ENCODE assay signal across 9 cellular contexts in genomic region chr6:127971945-127972391, GRCh38.
DNase-seq lines count a peak whose midpoint lies in the region; ATAC-seq, FAIRE-seq and TF ChIP-seq lines count a peak whose summit lies in the region.
"Had no signal": no experiment of that assay in that cellular context is flagged by ENCODE, and none has a peak within 500 bp of the region (broad histone marks: within the 10 kb centered on the region; RNA-seq: fewer than 3 reads in every experiment).

No MANE protein-coding gene starts in this region.

- H3K4me1 ChIP-seq in RWPE2 (ENCODE audit: insufficient read depth, poor library complexity, severe bottlenecking): peaks cover 34% of the 10 kb centered on the region

- no peaks in the 10 kb centered on the region for H3K27me3 ChIP-seq in RWPE2 (ENCODE audit: insufficient read depth, poor library complexity, severe bottlenecking)

- no peaks in the 10 kb centered on the region for H3K9me3 Mint-ChIP-seq in activated naive CD8-positive, alpha-beta T cell treated with anti-CD3 and anti-CD28 coated beads, Interleukin-2, amount 50 U/mL, for 24 hours
- no peaks in the 10 kb centered on the region for H3K9me3 Mint-ChIP-seq in progenitor cell of endocrine pancreas (ENCODE audit: low read depth)

- H3K4me1 Mint-ChIP-seq in activated naive CD8-positive, alpha-beta T cell treated with anti-CD3 and anti-CD28 coated beads, Interleukin-2, amount 50 U/mL, for 24 hours: peaks cover 82% of the 10 kb centered on the region
- H3K4me1 Mint-ChIP-seq in progenitor cell of endocrine pancreas (ENCODE audit: low read depth): no peaks in the 10 kb centered on the region

- H3K4me3 ChIP-seq in RWPE2 (ENCODE audit: severe bottlenecking): no peak overlapping the region
- H3K4me3 ChIP-seq in retinal pigment epithelial cell (ENCODE audit: low read length): no peak overlapping the region

- no peak for FAIRE-seq in GM12892 (lab: Jason Lieb, UNC)

- H3K36me3 ChIP-seq in RWPE2 (ENCODE audit: low read depth): peaks cover 61% of the 10 kb centered on the region

- TF ChIP-seq CTCF in RWPE2 (IDR thresholded peaks at IDR 0.05; ENCODE audit: poor library complexity, severe bottlenecking) (no peak), retinal pigment epithelial cell (conservative IDR thresholded peaks at IDR 0.05; ENCODE audit: low read depth, low read length) (no peak), progenitor cell of endocrine pancreas (IDR thresholded peaks at IDR 0.05; ENCODE audit: unreplicated experiment) (no peak)

- peak overlapping the region; percentile 83 for H3K27ac ChIP-seq in RWPE2 (ENCODE audit: poor library complexity, severe bottlenecking)

- H3K27ac Mint-ChIP-seq in activated naive CD8-positive, alpha-beta T cell treated with anti-CD3 and anti-CD28 coated beads, Interleukin-2, amount 50 U/mL, for 24 hours: peak overlapping the region; percentile 98
- H3K27ac Mint-ChIP-seq in progenitor cell of endocrine pancreas: no peak overlapping the region

- peaks cover 2% of the 10 kb centered on the region for H3K9me3 ChIP-seq in RWPE2 (ENCODE audit: severe bottlenecking)

- TF ChIP-seq POLR2A in GM12892 (IDR thresholded peaks at IDR 0.05; ENCODE audit: low read depth, low read length): no peak

- peaks cover 36% of the 10 kb centered on the region for H3K36me3 Mint-ChIP-seq in activated naive CD8-positive, alpha-beta T cell treated with anti-CD3 and anti-CD28 coated beads, Interleukin-2, amount 50 U/mL, for 24 hours (ENCODE audit: low read depth)
- peaks cover 46% of the 10 kb centered on the region for H3K36me3 Mint-ChIP-seq in progenitor cell of endocrine pancreas (ENCODE audit: insufficient read depth)

- no peaks in the 10 kb centered on the region for H3K27me3 Mint-ChIP-seq in activated naive CD8-positive, alpha-beta T cell treated with anti-CD3 and anti-CD28 coated beads, Interleukin-2, amount 50 U/mL, for 24 hours
- H3K27me3 Mint-ChIP-seq in progenitor cell of endocrine pancreas: no peaks in the 10 kb centered on the region

- H3K4me3 Mint-ChIP-seq in activated naive CD8-positive, alpha-beta T cell treated with anti-CD3 and anti-CD28 coated beads, Interleukin-2, amount 50 U/mL, for 24 hours: peak overlapping the region; percentile 86
- no peak overlapping the region for H3K4me3 Mint-ChIP-seq in progenitor cell of endocrine pancreas (ENCODE audit: low read depth)

- ATAC-seq in RWPE2 (ENCODE audit: low read depth) (peak; percentile 94), GM21529 (IDR thresholded peaks at IDR 0.05; ENCODE audit: unreplicated experiment) (no peak), GM21825 (IDR thresholded peaks at IDR 0.05; ENCODE audit: unreplicated experiment) (no peak)
- peak; percentile 89 for ATAC-seq in activated naive CD8-positive, alpha-beta T cell treated with anti-CD3 and anti-CD28 coated beads, Interleukin-2, amount 50 U/mL, for 24 hours

- DNase-seq in GM03348 (ENCODE audit: low spot score) (peak; percentile 36), RWPE2 (ENCODE audit: low spot score) (no peak), retinal pigment epithelial cell (ENCODE audit: low read depth) (peak; percentile 32), progenitor cell of endocrine pancreas (ENCODE audit: low spot score, unreplicated experiment) (no peak), GM12892 (ENCODE audit: insufficient read length) (no peak)
- DNase-seq in activated naive CD8-positive, alpha-beta T cell treated with anti-CD3 and anti-CD28 coated beads, Interleukin-2, amount 50 U/mL, for 24 hours: no peak
- DNase-seq: NCI-H446 had no signal

Comparison
In these comparisons a context has a peak if more than half of its experiments do, and no peak if none do; other contexts are left out.
1. DNase-seq: peak in GM03348 (single experiment) and retinal pigment epithelial cell (single experiment); none in RWPE2 (single experiment), activated naive CD8-positive, alpha-beta T cell treated with anti-CD3 and anti-CD28 coated beads, Interleukin-2, amount 50 U/mL, for 24 hours (single experiment), progenitor cell of endocrine pancreas (single experiment) and GM12892 (single experiment).
2. ATAC-seq: peak in RWPE2 (single experiment) and activated naive CD8-positive, alpha-beta T cell treated with anti-CD3 and anti-CD28 coated beads, Interleukin-2, amount 50 U/mL, for 24 hours (single experiment); none in GM21529 (single experiment) and GM21825 (single experiment).